Comparison of ENCODE assay signal across 19 cellular contexts in genomic region chr1:226463925-226464598, GRCh38.
"Had no signal": no experiment of that assay in that cellular context is flagged by ENCODE, and none has a peak within 500 bp of the region (broad histone marks: within the 10 kb centered on the region; RNA-seq: fewer than 3 reads in every experiment).

No MANE protein-coding gene starts in this region.

- FAIRE-seq: colon, endothelial cell of umbilical vein, frontal cortex had no signal

- ATAC-seq: foreskin keratinocyte, gastroesophageal sphincter, heart left ventricle, left cardiac atrium, left lung, left ventricle myocardium superior had no signal

- H3K27ac ChIP-seq: coronary artery, esophagus muscularis mucosa, foreskin keratinocyte, gastroesophageal sphincter, heart left ventricle, hepatocyte, left lung, lower lobe of right lung had no signal

- DNase-seq: effector CD4-positive, alpha-beta T cell; effector memory CD4-positive, alpha-beta T cell; foreskin keratinocyte; heart left ventricle; immature natural killer cell; islet precursor cell; left cardiac atrium; left lung; left ventricle myocardium superior; lower lobe of right lung; mesenchymal stem cell had no signal

- H3K4me1 ChIP-seq: esophagus muscularis mucosa, foreskin keratinocyte, gastroesophageal sphincter, heart left ventricle, left lung, lower lobe of right lung had no signal

- H3K36me3 ChIP-seq: esophagus muscularis mucosa, gastroesophageal sphincter, heart left ventricle, left lung, lower lobe of right lung had no signal

- H3K4me3 ChIP-seq: coronary artery, dorsolateral prefrontal cortex, esophagus muscularis mucosa, gastroesophageal sphincter, heart left ventricle, hepatocyte, left lung, lower lobe of right lung had no signal
